In the genomic region with DNA sequence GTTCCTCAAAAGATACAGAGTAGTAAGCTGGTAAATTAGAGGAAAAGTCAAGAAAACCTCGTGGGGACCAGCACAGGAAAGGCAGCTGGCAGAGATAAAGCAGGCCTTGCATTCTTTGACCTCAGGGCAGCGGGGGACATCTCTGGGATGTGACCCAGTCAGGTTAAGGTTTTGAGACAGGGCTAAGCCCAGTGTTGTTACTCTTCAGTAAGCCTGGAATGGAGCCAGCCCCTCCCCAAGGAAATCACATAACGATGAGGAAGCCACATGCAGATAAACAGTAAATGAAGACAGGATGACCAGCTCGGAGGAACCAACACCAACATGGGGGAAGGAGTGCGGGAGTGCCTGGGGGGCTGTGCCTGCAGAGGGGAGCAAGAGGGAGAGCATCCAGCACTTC, we compare ENCODE assay signal across 14 cellular contexts.
DNase-seq lines count a peak whose midpoint lies in the region; ATAC-seq and TF ChIP-seq lines count a peak whose summit lies in the region.
"Had no signal": no experiment of that assay in that cellular context is flagged by ENCODE, and none has a peak within 500 bp of the region (broad histone marks: within the 10 kb centered on the region; RNA-seq: fewer than 3 reads in every experiment).

No MANE protein-coding gene starts in this region.

- no peaks in the 10 kb centered on the region for H3K36me3 Mint-ChIP-seq in effector memory CD8-positive, alpha-beta T cell (ENCODE audit: insufficient read depth)

- H3K27me3 Mint-ChIP-seq in effector memory CD8-positive, alpha-beta T cell, result no peaks in the 10 kb centered on the region
- H3K27me3 Mint-ChIP-seq: activated B cell treated with CpG ODN at 0.5 μM for 24 hours had no signal

- H3K36me3 ChIP-seq in neutrophil, result no peaks in the 10 kb centered on the region
- H3K36me3 ChIP-seq: HAP-1, right lobe of liver had no signal

- H3K9me3 ChIP-seq in neutrophil, result no peaks in the 10 kb centered on the region
- H3K9me3 ChIP-seq: HAP-1, right lobe of liver had no signal

- peaks cover 19 to 27% of the 10 kb centered on the region in 2 donors for H3K4me1 Mint-ChIP-seq in effector memory CD8-positive, alpha-beta T cell (ENCODE audit: low read depth in 2 of 2)

- no peaks in the 10 kb centered on the region for H3K9me3 Mint-ChIP-seq in effector memory CD8-positive, alpha-beta T cell
- H3K9me3 Mint-ChIP-seq: activated B cell treated with CpG ODN at 0.5 μM for 24 hours had no signal

- H3K27me3 ChIP-seq in neutrophil, result no peaks in the 10 kb centered on the region
- H3K27me3 ChIP-seq: right lobe of liver had no signal

- DNase-seq in Daoy (ENCODE audit: low read depth) (peak; percentile 43), NCI-H460 (ENCODE audit: extremely low read depth, low read depth) (peak; percentile 74), dedifferentiated amniotic fluid mesenchymal stem cell (ENCODE audit: extremely low spot score) (no peak)
- DNase-seq in effector memory CD8-positive, alpha-beta T cell, result no peak
- DNase-seq in activated CD4-positive, alpha-beta T cell treated with anti-CD3 and anti-CD28 coated beads for 1 hour, result no peak
- DNase-seq: activated B cell treated with CpG ODN at 0.5 μM for 24 hours; activated gamma-delta T cell treated with Interleukin-2 at 50 U/mL for 16 hours; NCI-H1092 treated with DMSO at 0.1 percent for 48 hours; stimulated activated CD4-positive, alpha-beta T cell treated with anti-CD3 and anti-CD28 coated beads, Interleukin-4, amount 100 ng/mL, for 1 hour had no signal

- peak overlapping the region; percentile 25 to 70 for H3K27ac Mint-ChIP-seq in effector memory CD8-positive, alpha-beta T cell

- no peak for TF ChIP-seq CTCF in neutrophil (IDR thresholded peaks at IDR 0.05)

- ATAC-seq in effector memory CD8-positive, alpha-beta T cell (replicated peaks), result no peak
- ATAC-seq in GM19035 (IDR thresholded peaks at IDR 0.05; ENCODE audit: unreplicated experiment), result no peak
- no peak for ATAC-seq in GM18870 (IDR thresholded peaks at IDR 0.05; ENCODE audit: unreplicated experiment)

- peak overlapping the region; percentile 92 for H3K27ac ChIP-seq in neutrophil
- H3K27ac ChIP-seq: right lobe of liver had no signal

- no peak overlapping the region for H3K4me3 Mint-ChIP-seq in effector memory CD8-positive, alpha-beta T cell
- H3K4me3 Mint-ChIP-seq: activated B cell treated with CpG ODN at 0.5 μM for 24 hours had no signal

- H3K4me1 ChIP-seq in neutrophil (ENCODE audit: control insufficient read depth in 1 of 2, insufficient read depth in 1 of 2, low read depth in 1 of 2, low read length in 1 of 2), result peaks cover 85 to 86% of the 10 kb centered on the region in 2 experiments
- H3K4me1 ChIP-seq: HAP-1 had no signal

- peak overlapping the region; percentile 45 to 47 for H3K4me3 ChIP-seq in neutrophil (ENCODE audit: low read depth in 1 of 2, low read length in 1 of 2)
- H3K4me3 ChIP-seq: HAP-1, right lobe of liver had no signal

Comparison
In these comparisons a context has a peak if more than half of its experiments do, and no peak if none do; other contexts are left out.
1. DNase-seq: peak in Daoy (single experiment) and NCI-H460 (single experiment); none in effector memory CD8-positive, alpha-beta T cell (0 of 3), dedifferentiated amniotic fluid mesenchymal stem cell (single experiment) and activated CD4-positive, alpha-beta T cell treated with anti-CD3 and anti-CD28 coated beads for 1 hour (single experiment).